ENCODE assay signal across 16 cellular contexts in genomic region chr13:73136776-73137175, GRCh38.
"Had no signal": no experiment of that assay in that cellular context is flagged by ENCODE, and none has a peak within 500 bp of the region (broad histone marks: within the 10 kb centered on the region; RNA-seq: fewer than 3 reads in every experiment).

No MANE protein-coding gene starts in this region.

- H3K36me3 ChIP-seq: heart right ventricle, left ventricle myocardium inferior, right atrium auricular region had no signal

- H3K27me3 Mint-ChIP-seq: activated CD4-positive, alpha-beta memory T cell treated with anti-CD3 and anti-CD28 coated beads, Interleukin-2, amount 10 ng/mL, durations not matched to agents 7 days and 5 days; activated naive CD8-positive, alpha-beta T cell treated with anti-CD3 and anti-CD28 coated beads for 36 hours; naive thymus-derived CD4-positive, alpha-beta T cell had no signal

- DNase-seq: activated CD4-positive, alpha-beta memory T cell treated with anti-CD3 and anti-CD28 coated beads, Interleukin-2, amount 10 ng/mL, durations not matched to agents 7 days and 5 days; activated CD4-positive, alpha-beta T cell treated with anti-CD3 and anti-CD28 coated beads for 36 hours; activated gamma-delta T cell treated with Interleukin-2 at 50 U/mL for 16 hours; activated naive CD8-positive, alpha-beta T cell treated with anti-CD3 and anti-CD28 coated beads for 36 hours; activated T-cell treated with anti-CD3 and anti-CD28 coated beads, Interleukin-2, amount 50 U/mL, for 48 hours; aorta; foreskin melanocyte; heart right ventricle; left ventricle myocardium inferior; midbrain; naive thymus-derived CD4-positive, alpha-beta T cell; stimulated activated naive B cell treated with anti-CD40 and anti-IgM and Interleukin-4, amounts not matched to agents 10 μg/mL and 1 μg/mL and 100 μg/mL, for 72 hours; SW 1271; T-helper 9 cell had no signal

- H3K4me1 ChIP-seq: right atrium auricular region had no signal

- H3K4me1 Mint-ChIP-seq: activated CD4-positive, alpha-beta memory T cell treated with anti-CD3 and anti-CD28 coated beads, Interleukin-2, amount 10 ng/mL, durations not matched to agents 7 days and 5 days; activated CD4-positive, alpha-beta T cell treated with anti-CD3 and anti-CD28 coated beads for 36 hours; activated naive CD8-positive, alpha-beta T cell treated with anti-CD3 and anti-CD28 coated beads for 36 hours; naive thymus-derived CD4-positive, alpha-beta T cell; stimulated activated naive B cell treated with anti-CD40 and anti-IgM and Interleukin-4, amounts not matched to agents 10 μg/mL and 1 μg/mL and 100 μg/mL, for 72 hours had no signal

- H3K27me3 ChIP-seq: right atrium auricular region had no signal

- ATAC-seq: activated CD4-positive, alpha-beta T cell treated with anti-CD3 and anti-CD28 coated beads for 36 hours; heart right ventricle; naive thymus-derived CD4-positive, alpha-beta T cell; stimulated activated naive B cell treated with anti-CD40 and anti-IgM and Interleukin-4, amounts not matched to agents 10 μg/mL and 1 μg/mL and 100 μg/mL, for 72 hours had no signal

- H3K9me3 Mint-ChIP-seq: activated CD4-positive, alpha-beta memory T cell treated with anti-CD3 and anti-CD28 coated beads, Interleukin-2, amount 10 ng/mL, durations not matched to agents 7 days and 5 days had no signal

- H3K27ac Mint-ChIP-seq: activated CD4-positive, alpha-beta memory T cell treated with anti-CD3 and anti-CD28 coated beads, Interleukin-2, amount 10 ng/mL, durations not matched to agents 7 days and 5 days; activated CD4-positive, alpha-beta T cell treated with anti-CD3 and anti-CD28 coated beads for 36 hours; activated naive CD8-positive, alpha-beta T cell treated with anti-CD3 and anti-CD28 coated beads for 36 hours; naive thymus-derived CD4-positive, alpha-beta T cell; stimulated activated naive B cell treated with anti-CD40 and anti-IgM and Interleukin-4, amounts not matched to agents 10 μg/mL and 1 μg/mL and 100 μg/mL, for 72 hours had no signal

- H3K27ac ChIP-seq: heart right ventricle, left ventricle myocardium inferior, right atrium auricular region, VCaP had no signal

- H3K4me3 ChIP-seq: heart right ventricle, left ventricle myocardium inferior, right atrium auricular region had no signal

- H3K36me3 Mint-ChIP-seq: activated naive CD8-positive, alpha-beta T cell treated with anti-CD3 and anti-CD28 coated beads for 36 hours; naive thymus-derived CD4-positive, alpha-beta T cell; stimulated activated naive B cell treated with anti-CD40 and anti-IgM and Interleukin-4, amounts not matched to agents 10 μg/mL and 1 μg/mL and 100 μg/mL, for 72 hours had no signal

- H3K4me3 Mint-ChIP-seq: activated CD4-positive, alpha-beta memory T cell treated with anti-CD3 and anti-CD28 coated beads, Interleukin-2, amount 10 ng/mL, durations not matched to agents 7 days and 5 days; activated CD4-positive, alpha-beta T cell treated with anti-CD3 and anti-CD28 coated beads for 36 hours; activated naive CD8-positive, alpha-beta T cell treated with anti-CD3 and anti-CD28 coated beads for 36 hours; naive thymus-derived CD4-positive, alpha-beta T cell; stimulated activated naive B cell treated with anti-CD40 and anti-IgM and Interleukin-4, amounts not matched to agents 10 μg/mL and 1 μg/mL and 100 μg/mL, for 72 hours had no signal
